Comparison of ENCODE assay signal across 14 cellular contexts in the genomic region with DNA sequence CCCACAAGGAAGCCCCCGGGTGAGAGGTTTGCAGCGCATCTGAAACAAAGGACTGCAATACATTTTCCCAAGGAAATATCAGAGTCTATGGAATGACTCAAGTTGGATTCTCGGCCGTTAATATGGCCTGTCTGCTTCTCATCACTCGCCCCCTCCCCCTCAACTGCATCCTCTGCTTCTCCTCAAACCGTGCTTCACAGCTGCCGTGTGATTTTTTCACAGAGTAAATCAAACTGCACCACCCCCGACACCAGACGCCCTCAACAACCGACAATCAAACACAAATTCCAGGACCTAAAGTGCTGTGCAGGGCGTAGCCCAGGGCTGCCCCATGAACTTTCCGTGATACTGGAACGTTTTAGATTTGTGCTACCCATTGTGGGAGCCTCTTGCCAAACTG.
A peak's percentile ranks its signal among the peaks of the same experiment; 100 is the strongest.
DNase-seq lines count a peak whose midpoint lies in the region; ATAC-seq and TF ChIP-seq lines count a peak whose summit lies in the region.
"Had no signal": no experiment of that assay in that cellular context is flagged by ENCODE, and none has a peak within 500 bp of the region (broad histone marks: within the 10 kb centered on the region; RNA-seq: fewer than 3 reads in every experiment).

No MANE protein-coding gene starts in this region.

- H3K27ac ChIP-seq in sigmoid colon (peak overlapping the region in 3 of 4 donors; percentile 74 to 80 (median 79)), right cardiac atrium (ENCODE audit: low read length) (no peak overlapping the region)
- H3K27ac ChIP-seq: A549, GM23248, PC-9 had no signal

- no peak for TF ChIP-seq POLR2A in sigmoid colon (IDR thresholded peaks at IDR 0.05)

- ATAC-seq in SK-N-SH treated with all-trans-retinoic acid at 6 μM for 48 hours (no peak), right cardiac atrium (no peak)
- ATAC-seq: A549 had no signal

- H3K4me3 ChIP-seq in sigmoid colon (no peak overlapping the region), right cardiac atrium (ENCODE audit: low read length) (no peak overlapping the region)
- H3K4me3 ChIP-seq: A549, GM23248, PC-9 had no signal

- TF ChIP-seq CTCF in sigmoid colon (IDR thresholded peaks at IDR 0.05), result no peak

- peak; percentile 70 for DNase-seq in ELF-1 (ENCODE audit: low read depth, low spot score)
- peak; percentile 66 for DNase-seq in left kidney (ENCODE audit: low read depth, low spot score)
- DNase-seq in sigmoid colon, result no peak
- DNase-seq in mesenteric fat pad (ENCODE audit: low spot score), result no peak
- no peak for DNase-seq in superior temporal gyrus (ENCODE audit: extremely low spot score)
- DNase-seq in right cardiac atrium, result no peak
- DNase-seq: COR-L47, DMS53, GM23248, MV-4-11, NCI-H1436 treated with DMSO at 0.1 percent for 48 hours, PC-9 had no signal

- 74 to 79% methylated on average over 13 of the region's 13 CpGs for WGBS in sigmoid colon, 2 donors
- 54% methylated on average over 13 of the region's 13 CpGs for WGBS in right cardiac atrium

- no peaks in the 10 kb centered on the region for H3K27me3 ChIP-seq in sigmoid colon
- H3K27me3 ChIP-seq in right cardiac atrium (ENCODE audit: control insufficient read depth, insufficient read depth), result no peaks in the 10 kb centered on the region

- H3K9me3 ChIP-seq in sigmoid colon, result no peaks in the 10 kb centered on the region
- no peaks in the 10 kb centered on the region for H3K9me3 ChIP-seq in right cardiac atrium (ENCODE audit: control insufficient read depth, low read length)
- H3K9me3 ChIP-seq: A549 had no signal

- no peaks in the 10 kb centered on the region for H3K36me3 ChIP-seq in sigmoid colon

- TF ChIP-seq EP300 in sigmoid colon (IDR thresholded peaks at IDR 0.05), result peak in 2 of 4 donors; percentile 37 to 66

- intact Hi-C loops in sigmoid colon (cut with DNase I) (loop anchor here (5.0 kb wide), 2 partner anchors 36 to 64 kb away; no protein-coding TSS in a partner anchor), right cardiac atrium (cut with DNase I) (loop anchor here (5.0 to 10.0 kb wide), 3 partner anchors 172 to 182 kb away; partner anchors contain the start of gene ROR2 (in 3 of the 4))

- H3K4me1 ChIP-seq in sigmoid colon (peaks cover 0 to 90% (median 81%) of the 10 kb centered on the region in 4 donors), right cardiac atrium (ENCODE audit: control insufficient read depth, insufficient read depth, low read length) (peaks cover 3% of the 10 kb centered on the region)
- H3K4me1 ChIP-seq: A549 had no signal

TF ChIP-seq in SK-N-SH treated with all-trans-retinoic acid at 6 μM for 48 hours, 23 proteins besides CTCF, POLR2A, EP300 and RAD21:
- no peak; the same call in 1 of the 2 replicates for TF ChIP-seq TCF4 (CRISPR knock-in tag; IDR thresholded peaks at IDR 0.05; ENCODE audit: borderline replicate concordance)
- no peak for TF ChIP-seq ZFP30 (CRISPR knock-in tag; IDR thresholded peaks at IDR 0.05)
- TF ChIP-seq ESRRG (CRISPR knock-in tag; IDR thresholded peaks at IDR 0.05), result no peak
- TF ChIP-seq ISL1 (CRISPR knock-in tag; IDR thresholded peaks at IDR 0.05), result peak; percentile 19; the same call in 1 of the 2 replicates
TF ChIP-seq in SK-N-SH treated with all-trans-retinoic acid at 6 μM for 48 hours: peak in this region for 1.

Comparison
In these comparisons a context has a peak if more than half of its experiments do, and no peak if none do; other contexts are left out.
1. DNase-seq: peak in ELF-1 (single experiment) and left kidney (single experiment); none in sigmoid colon (single experiment), mesenteric fat pad (single experiment), superior temporal gyrus (single experiment) and right cardiac atrium (0 of 3).